In genomic region chr3:128863560-128863959, GRCh38 we compare ENCODE assay signal across 13 cellular contexts. TPM values are rescaled to one million over a fixed set of nuclear protein-coding genes. Genes with fewer than 3 reads are reported as not detected.
DNase-seq lines count a peak whose midpoint lies in the region; ATAC-seq and TF ChIP-seq lines count a peak whose summit lies in the region.
"Had no signal": no experiment of that assay in that cellular context is flagged by ENCODE, and none has a peak within 500 bp of the region (broad histone marks: within the 10 kb centered on the region; RNA-seq: fewer than 3 reads in every experiment).

No MANE protein-coding gene starts in this region.

- in situ Hi-C loops in Panc1 (cut with HindIII; ENCODE audit: low pct_unique_long_range_greater_than_20kb, low sequenced_read_pairs) = no loop called here

- no peaks in the 10 kb centered on the region for H3K36me3 ChIP-seq in Panc1 (ENCODE audit: control insufficient read depth, insufficient read depth, low read length)
- H3K36me3 ChIP-seq in ascending aorta = no peaks in the 10 kb centered on the region
- H3K36me3 ChIP-seq: neutrophil, thoracic aorta had no signal

- no peaks in the 10 kb centered on the region for H3K27me3 ChIP-seq in AG04450 (ENCODE audit: control insufficient read depth, insufficient read depth, low read length)
- H3K27me3 ChIP-seq in Panc1 (ENCODE audit: control insufficient read depth, insufficient read depth, low read length) = no peaks in the 10 kb centered on the region
- H3K27me3 ChIP-seq in ascending aorta = no peaks in the 10 kb centered on the region
- no peaks in the 10 kb centered on the region for H3K27me3 ChIP-seq in right cardiac atrium (ENCODE audit: control insufficient read depth, insufficient read depth)
- H3K27me3 ChIP-seq: neutrophil had no signal

- intact Hi-C loops in Panc1 (cut with micrococcal nuclease; ENCODE audit: unreplicated experiment) (no loop called here), ascending aorta (cut with DNase I) (no loop called here), right cardiac atrium (cut with DNase I) (no loop called here)

- BruUV-seq in Panc1 (replicated peaks; lab: Mats Ljungman, UMichigan) = no TSS peak

- CTCF ChIA-PET in AG04450 (lab: Charles Lee) = no interaction called here
- CTCF ChIA-PET in GM10248 (lab: Yijun Ruan, JAX) = interaction anchor here (0.6 to 1.4 kb wide), 2 partner anchors 13 to 18 kb away, joined by 3 to 5 read pairs; no protein-coding TSS in a partner anchor
- CTCF ChIA-PET in Panc1 (lab: Charles Lee) = interaction anchor here (0.6 kb wide), 1 partner anchor 1214 kb away, joined by 3 read pairs; no protein-coding TSS in a partner anchor

- peaks cover 9% of the 10 kb centered on the region for H3K4me1 ChIP-seq in Panc1 (ENCODE audit: control insufficient read depth, insufficient read depth, low read length)
- no peaks in the 10 kb centered on the region for H3K4me1 ChIP-seq in ascending aorta
- H3K4me1 ChIP-seq in right cardiac atrium (ENCODE audit: control insufficient read depth, insufficient read depth, low read length) = peaks cover 3% of the 10 kb centered on the region

- H3K27ac ChIP-seq in AG04450 (ENCODE audit: low read depth, low read length) (no peak overlapping the region), Panc1 (ENCODE audit: low read length) (no peak overlapping the region), ascending aorta (no peak overlapping the region), right cardiac atrium (ENCODE audit: low read length) (no peak overlapping the region)
- H3K27ac ChIP-seq: thoracic aorta had no signal

- peaks cover 18% of the 10 kb centered on the region for H3K9me3 ChIP-seq in AG04450 (ENCODE audit: control insufficient read depth, insufficient read depth, low read length)
- peaks cover 24% of the 10 kb centered on the region for H3K9me3 ChIP-seq in Panc1 (ENCODE audit: control insufficient read depth, insufficient read depth, low read depth, low read length)
- peaks cover 21 to 24% of the 10 kb centered on the region in 2 donors for H3K9me3 ChIP-seq in ascending aorta
- H3K9me3 ChIP-seq in right cardiac atrium (ENCODE audit: control insufficient read depth, low read length) = peaks cover 2% of the 10 kb centered on the region

- 58% methylated on average over 3 of the region's 3 CpGs for WGBS in right cardiac atrium

- no peak for DNase-seq in AG04450 (ENCODE audit: low read depth, low spot score)
- DNase-seq in GM10248 (ENCODE audit: extremely low spot score) = peak; percentile 9
- DNase-seq in Panc1 (ENCODE audit: low read depth, low spot score) = no peak
- no peak for DNase-seq in fibroblast of pulmonary artery (ENCODE audit: low read depth)
- DNase-seq in ascending aorta (ENCODE audit: low spot score in 2 of 2) = no peak
- no peak for DNase-seq in right cardiac atrium
- DNase-seq: DMS153, GOT3, NCI-H1417 had no signal

- TF ChIP-seq CTCF in AG04450 (IDR thresholded peaks at IDR 0.05; ENCODE audit: low read depth, low read length) (0 out of 2 replicates have a peak, but pooled peaks have one; percentile 19), GM10248 (IDR thresholded peaks at IDR 0.05; ENCODE audit: control extremely low read depth, extremely low read depth, low read depth, missing control alignments) (peak; percentile 4), Panc1 (IDR thresholded peaks at IDR 0.05) (no peak; the same call in 1 of the 2 replicates), fibroblast of pulmonary artery (IDR thresholded peaks at IDR 0.05; ENCODE audit: low read length, missing control alignments) (peak; percentile 25), ascending aorta (IDR thresholded peaks at IDR 0.05) (no peak)

- POLR2A ChIA-PET in AG04450 (lab: Yijun Ruan, JAX) (no interaction called here), GM10248 (lab: Yijun Ruan, JAX) (no interaction called here), Panc1 (lab: Charles Lee) (no interaction called here)

- H3K4me3 ChIP-seq in AG04450 (ENCODE audit: low read depth, low read length) = no peak overlapping the region
- no peak overlapping the region for H3K4me3 ChIP-seq in Panc1 (ENCODE audit: low read depth in 2 of 2, low read length in 2 of 2)
- H3K4me3 ChIP-seq in fibroblast of pulmonary artery (replicated peaks; ENCODE audit: low read depth, low read length) = no peak overlapping the region
- H3K4me3 ChIP-seq in ascending aorta = no peak overlapping the region
- H3K4me3 ChIP-seq in right cardiac atrium (ENCODE audit: low read length) = no peak overlapping the region
- H3K4me3 ChIP-seq: thoracic aorta had no signal

- 0 out of 2 replicates have a peak, but pooled peaks have one; percentile 25 for ATAC-seq in Panc1
- no peak for ATAC-seq in GM18909 (IDR thresholded peaks at IDR 0.05; ENCODE audit: poor library complexity, unreplicated experiment)
- no peak for ATAC-seq in right cardiac atrium
- ATAC-seq in HG03469 (IDR thresholded peaks at IDR 0.05; ENCODE audit: unreplicated experiment) = no peak

RNA-seq across cellular contexts. Expression of gene ACAD9, which starts 15.9 kb away (rescaled TPM):
- polyA plus RNA-seq in AG04450 (2011; rRNA removed) = 31.0 and 35.2 TPM in 2 replicates
- 33.4 and 45.1 TPM in 2 replicates for polyA minus RNA-seq in AG04450 (2011; rRNA and poly(A)+ RNA removed)
- 70.9 TPM for total RNA-seq in Panc1 (2021; ENCODE audit: unreplicated experiment)
- polyA plus RNA-seq in Panc1 (2012; ENCODE audit: insufficient read length) = 56.0 TPM
- total RNA-seq in ascending aorta = 23.4 TPM
- total RNA-seq in right cardiac atrium = 10 to 100 TPM; 34.7 to 42.4 (median 38.6) TPM
- 31.1 TPM for polyA plus RNA-seq in right cardiac atrium

Comparison
In these comparisons a context has a peak if more than half of its experiments do, and no peak if none do; other contexts are left out.
1. CTCF ChIP-seq: peak in AG04450 (single experiment), GM10248 (single experiment) and fibroblast of pulmonary artery (single experiment); none in Panc1 (single experiment) and ascending aorta (0 of 3).